8 cellular contexts compared by ENCODE assay signal in the genomic region with DNA sequence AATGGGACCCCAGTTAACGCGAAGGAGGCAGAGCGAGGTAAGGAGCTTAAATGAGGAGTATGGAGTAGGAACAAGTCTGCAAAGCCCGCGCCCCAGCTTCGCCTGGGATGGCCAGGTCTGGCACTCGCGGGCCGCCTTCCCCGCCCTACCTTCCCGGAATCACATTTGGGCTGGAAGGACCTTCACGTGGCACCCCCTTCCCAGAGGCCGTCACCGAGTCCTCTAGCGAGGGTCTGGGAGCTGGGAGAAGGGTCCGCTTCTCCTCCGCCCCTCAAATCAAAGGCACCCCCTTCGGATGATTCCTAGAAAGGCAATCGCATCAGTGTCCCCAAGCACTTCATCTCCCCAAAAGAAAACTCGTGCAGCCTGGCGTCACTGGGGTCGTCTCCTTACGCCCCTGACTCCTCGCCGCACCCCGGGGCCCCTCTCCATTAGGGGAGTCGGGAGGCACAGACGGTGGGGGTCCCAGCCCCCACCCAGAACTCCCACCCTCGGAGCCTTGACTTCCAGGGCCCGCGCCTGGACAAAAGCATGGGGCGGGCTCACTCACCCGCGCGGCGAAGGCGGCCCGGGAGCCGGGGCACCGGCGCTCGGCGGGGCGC. TPM values are rescaled to one million over a fixed set of nuclear protein-coding genes. Genes with fewer than 3 reads are reported as not detected.
DNase-seq lines count a peak whose midpoint lies in the region; ATAC-seq, FAIRE-seq and TF ChIP-seq lines count a peak whose summit lies in the region.

No MANE protein-coding gene starts in this region.

- H3K27me3 ChIP-seq in colonic mucosa (no peaks in the 10 kb centered on the region), mucosa of rectum (ENCODE audit: control insufficient read depth in 2 of 2, insufficient read depth in 2 of 2, low read length in 2 of 2) (peaks cover 0 to 15% of the 10 kb centered on the region in 2 donors)

- peaks cover 16% of the 10 kb centered on the region for H3K4me1 ChIP-seq in A549
- H3K4me1 ChIP-seq in colonic mucosa = peaks cover 4% of the 10 kb centered on the region
- peaks cover 4 to 8% of the 10 kb centered on the region in 2 donors for H3K4me1 ChIP-seq in mucosa of rectum (ENCODE audit: control insufficient read depth in 2 of 2, insufficient read depth in 2 of 2, low read length in 2 of 2)

- TF ChIP-seq EP300 in A549 (IDR thresholded peaks at IDR 0.05) = no peak

- POLR2A ChIA-PET in A549 (lab: Yijun Ruan, JAX) = interaction anchor here (1.0 kb wide), 1 partner anchor 77 kb away, joined by 4 read pairs; a partner anchor contains a TSS

- TF ChIP-seq POLR2A in A549 (IDR thresholded peaks at IDR 0.05; ENCODE audit: low read length) = no peak

- no peaks in the 10 kb centered on the region for H3K36me3 ChIP-seq in colonic mucosa
- no peaks in the 10 kb centered on the region for H3K36me3 ChIP-seq in mucosa of rectum (ENCODE audit: control insufficient read depth in 2 of 2, insufficient read depth in 2 of 2, low read length in 2 of 2)

- peak overlapping the region; percentile 90 to 91 for H3K27ac ChIP-seq in A549
- no peak overlapping the region for H3K27ac ChIP-seq in colonic mucosa
- no peak overlapping the region for H3K27ac ChIP-seq in mucosa of rectum (ENCODE audit: low read depth in 2 of 2, low read length in 2 of 2)

- CTCF ChIA-PET in A549 (lab: Yijun Ruan, JAX) = interaction anchor here (0.6 to 2.7 kb wide), 5 partner anchors 30 to 181 kb away, joined by 3 to 11 read pairs (median 4); no protein-coding TSS in a partner anchor

- peak; percentile 16 to 18 for DNase-seq in A549 (ENCODE audit: low read depth in 1 of 2, low spot score in 1 of 2)
- DNase-seq in HFF-Myc (ENCODE audit: extremely low read depth, low read depth) = no peak
- peak; percentile 42 for DNase-seq in colonic mucosa
- DNase-seq in GF-D8 (lab: John Stamatoyannopoulos, UW) = no peak
- DNase-seq in NCI-H2029 (lab: John Stamatoyannopoulos, UW) = no peak
- DNase-seq in 8988T = no peak
- no peak for DNase-seq in middle frontal gyrus (ENCODE audit: extremely low spot score, low spot score)

- H3K9ac ChIP-seq in colonic mucosa (ENCODE audit: low read depth in 2 of 2, low read length in 2 of 2) (peak overlapping the region; percentile 55 to 56), mucosa of rectum (ENCODE audit: low read depth in 1 of 2, low read length in 2 of 2) (peak overlapping the region in 1 of 2 donors; percentile 40)

- peak; percentile 24 to 47 for ATAC-seq in A549

- H3K4me3 ChIP-seq in A549 (peak overlapping the region; percentile 86), HFF-Myc (replicated peaks; ENCODE audit: low read depth, low read length) (peak overlapping the region; percentile 82), colonic mucosa (peak overlapping the region; percentile 45), mucosa of rectum (ENCODE audit: low read length in 2 of 2) (peak overlapping the region; percentile 56 to 58)

- TF ChIP-seq CTCF in A549 (IDR thresholded peaks at IDR 0.05) (no peak), HFF-Myc (IDR thresholded peaks at IDR 0.05; ENCODE audit: low read depth, low read length, missing control alignments) (no peak), colonic mucosa (IDR thresholded peaks at IDR 0.05) (no peak)

- intact Hi-C loops in colonic mucosa (cut with DNase I) = loop anchor here (10.0 kb wide), 1 partner anchor 101 kb away; no protein-coding TSS in a partner anchor

- no peak for FAIRE-seq in A549 (lab: Jason Lieb, UNC)

- peak overlapping the region; percentile 90 for H3K4me2 ChIP-seq in A549

- H3K9me3 ChIP-seq in A549 (no peaks in the 10 kb centered on the region), colonic mucosa (no peaks in the 10 kb centered on the region), mucosa of rectum (ENCODE audit: control insufficient read depth in 2 of 2, low read length in 2 of 2) (no peaks in the 10 kb centered on the region)

- 13% methylated on average over 20 of the region's 44 CpGs for WGBS in A549 (ENCODE audit: missing lambda C conversion rate)

- TF ChIP-seq RAD21 in A549 (conservative IDR thresholded peaks at IDR 0.05 in 1 of 2, IDR thresholded peaks at IDR 0.05 in 1 of 2) = no peak

TF ChIP-seq in A549, 52 proteins besides CTCF, POLR2A, EP300 and RAD21:
- TF ChIP-seq, protein P1, sequence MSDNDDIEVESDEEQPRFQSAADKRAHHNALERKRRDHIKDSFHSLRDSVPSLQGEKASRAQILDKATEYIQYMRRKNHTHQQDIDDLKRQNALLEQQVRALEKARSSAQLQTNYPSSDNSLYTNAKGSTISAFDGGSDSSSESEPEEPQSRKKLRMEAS (IDR thresholded peaks at IDR 0.05) = peak; percentile 53
- TF ChIP-seq EHMT2 (IDR thresholded peaks at IDR 0.05; ENCODE audit: low read depth) = no peak
- TF ChIP-seq, protein P2, sequence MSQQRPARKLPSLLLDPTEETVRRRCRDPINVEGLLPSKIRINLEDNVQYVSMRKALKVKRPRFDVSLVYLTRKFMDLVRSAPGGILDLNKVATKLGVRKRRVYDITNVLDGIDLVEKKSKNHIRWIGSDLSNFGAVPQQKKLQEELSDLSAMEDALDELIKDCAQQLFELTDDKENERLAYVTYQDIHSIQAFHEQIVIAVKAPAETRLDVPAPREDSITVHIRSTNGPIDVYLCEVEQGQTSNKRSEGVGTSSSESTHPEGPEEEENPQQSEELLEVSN (IDR thresholded peaks at IDR 0.05; ENCODE audit: borderline replicate concordance, low read depth) = peak; percentile 56; the same call in 1 of the 2 replicates
- TF ChIP-seq, protein P3, sequence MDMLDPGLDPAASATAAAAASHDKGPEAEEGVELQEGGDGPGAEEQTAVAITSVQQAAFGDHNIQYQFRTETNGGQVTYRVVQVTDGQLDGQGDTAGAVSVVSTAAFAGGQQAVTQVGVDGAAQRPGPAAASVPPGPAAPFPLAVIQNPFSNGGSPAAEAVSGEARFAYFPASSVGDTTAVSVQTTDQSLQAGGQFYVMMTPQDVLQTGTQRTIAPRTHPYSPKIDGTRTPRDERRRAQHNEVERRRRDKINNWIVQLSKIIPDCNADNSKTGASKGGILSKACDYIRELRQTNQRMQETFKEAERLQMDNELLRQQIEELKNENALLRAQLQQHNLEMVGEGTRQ (IDR thresholded peaks at IDR 0.05) = no peak
- TF ChIP-seq, protein P4, sequence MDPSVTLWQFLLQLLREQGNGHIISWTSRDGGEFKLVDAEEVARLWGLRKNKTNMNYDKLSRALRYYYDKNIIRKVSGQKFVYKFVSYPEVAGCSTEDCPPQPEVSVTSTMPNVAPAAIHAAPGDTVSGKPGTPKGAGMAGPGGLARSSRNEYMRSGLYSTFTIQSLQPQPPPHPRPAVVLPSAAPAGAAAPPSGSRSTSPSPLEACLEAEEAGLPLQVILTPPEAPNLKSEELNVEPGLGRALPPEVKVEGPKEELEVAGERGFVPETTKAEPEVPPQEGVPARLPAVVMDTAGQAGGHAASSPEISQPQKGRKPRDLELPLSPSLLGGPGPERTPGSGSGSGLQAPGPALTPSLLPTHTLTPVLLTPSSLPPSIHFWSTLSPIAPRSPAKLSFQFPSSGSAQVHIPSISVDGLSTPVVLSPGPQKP (IDR thresholded peaks at IDR 0.05; ENCODE audit: low read depth, low read length) = no peak

RNA-seq across cellular contexts. Expression of a gene that starts 0.4 kb away (rescaled TPM):
- 13.6 and 17.4 TPM in 2 replicates for polyA plus RNA-seq in A549 (2011; rRNA removed)
- polyA plus RNA-seq in A549 (2012; cell fraction: cytosol; rRNA removed) = 11.8 and 15.3 TPM in 2 replicates
- 25.6 and 37.1 TPM in 2 replicates for polyA plus RNA-seq in A549 (2012; cell fraction: nucleus; rRNA removed)
- polyA plus RNA-seq in A549 (2017; fragmentation: RNase III; extraction: RNeasy Plus Mini Kit Qiagen cat#74134 plus additional on column Dnase treatment) = 16.9 to 18.3 TPM (median 16.9 TPM) in 3 replicates
- polyA minus RNA-seq in A549 (2011; rRNA and poly(A)+ RNA removed) = 28.4 and 41.6 TPM in 2 replicates
- total RNA-seq in colonic mucosa = 100 to 1,000 TPM in 1 of 2 donors, 10 to 100 TPM in 1; 58.8 to 267 TPM

Comparison
In these comparisons a context has a peak if more than half of its experiments do, and no peak if none do; other contexts are left out.
1. DNase-seq: peak in A549 (2 of 2) and colonic mucosa (single experiment); none in HFF-Myc (single experiment), GF-D8 (single experiment), NCI-H2029 (single experiment), 8988T (single experiment) and middle frontal gyrus (single experiment).
2. H3K27ac ChIP-seq: peak in A549 (2 of 2); none in colonic mucosa (single experiment) and mucosa of rectum (0 of 2).
3. Peak in every context shown above with its lines, with median percentiles within 50 percentile points of each other: H3K4me3 ChIP-seq.